14 cellular contexts compared by ENCODE assay signal in genomic region chr7:81209059-81209458, GRCh38.
"Had no signal": no experiment of that assay in that cellular context is flagged by ENCODE, and none has a peak within 500 bp of the region (broad histone marks: within the 10 kb centered on the region; RNA-seq: fewer than 3 reads in every experiment).

No MANE protein-coding gene starts in this region.

- H3K4me1 ChIP-seq: esophagus squamous epithelium, left lung, right atrium auricular region, thyroid gland, uterus had no signal

- H3K27me3 ChIP-seq: esophagus squamous epithelium, heart left ventricle, left lung, right atrium auricular region, thyroid gland, uterus had no signal

- H3K9me3 ChIP-seq: esophagus squamous epithelium, heart left ventricle, left lung, right atrium auricular region, thyroid gland, uterus had no signal

- ATAC-seq: activated CD4-positive, CD25-positive, alpha-beta regulatory T cell treated with anti-CD3 and anti-CD28 coated beads, Interleukin-2, amount 50 U/mL, for 24 hours; heart left ventricle; left lung had no signal

- DNase-seq: activated T-cell treated with anti-CD3 and anti-CD28 coated beads, Interleukin-2, amount 50 U/mL, for 1 hour; amygdala; esophagus squamous epithelium; foreskin melanocyte; heart left ventricle; left lung; thyroid gland; uterus had no signal

- H3K27ac ChIP-seq: esophagus squamous epithelium, heart left ventricle, left lung, right atrium auricular region, skin epidermis, thyroid gland, uterus had no signal

- FAIRE-seq: endometrium, islet of Langerhans, TTC549 had no signal

- H3K36me3 ChIP-seq: esophagus squamous epithelium, heart left ventricle, left lung, right atrium auricular region, thyroid gland, uterus had no signal

- H3K4me3 ChIP-seq: esophagus squamous epithelium, heart left ventricle, left lung, right atrium auricular region, skin epidermis, thyroid gland, uterus had no signal
